ENCODE assay signal across 1 cellular context in genomic region chr15:99111641-99112040, GRCh38. TPM values are rescaled to one million over a fixed set of nuclear protein-coding genes. Genes with fewer than 3 reads are reported as not detected.
"Had no signal": no experiment of that assay in that cellular context is flagged by ENCODE, and none has a peak within 500 bp of the region (broad histone marks: within the 10 kb centered on the region; RNA-seq: fewer than 3 reads in every experiment).

No MANE protein-coding gene starts in this region.

RNA-seq across cellular contexts. Expression of gene SYNM, which starts 6.8 kb away (rescaled TPM):
- polyA plus RNA-seq: IgD-negative memory B cell had no signal
